In genomic region chr22:20980523-20980922, GRCh38 we compare ENCODE assay signal across 18 cellular contexts. TPM values are rescaled to one million over a fixed set of nuclear protein-coding genes. Genes with fewer than 3 reads are reported as not detected.
DNase-seq lines count a peak whose midpoint lies in the region; ATAC-seq and TF ChIP-seq lines count a peak whose summit lies in the region.
"Had no signal": no experiment of that assay in that cellular context is flagged by ENCODE, and none has a peak within 500 bp of the region (broad histone marks: within the 10 kb centered on the region; RNA-seq: fewer than 3 reads in every experiment).

No MANE protein-coding gene starts in this region.

- H3K9me3 Mint-ChIP-seq in activated CD8-positive, alpha-beta memory T cell treated with anti-CD3 and anti-CD28 coated beads, Interleukin-2, amount 10 ng/mL, durations not matched to agents 7 days and 5 days (ENCODE audit: low read depth), result peaks cover 4% of the 10 kb centered on the region
- peaks cover 14% of the 10 kb centered on the region for H3K9me3 Mint-ChIP-seq in endodermal cell

- H3K27me3 Mint-ChIP-seq in activated CD8-positive, alpha-beta memory T cell treated with anti-CD3 and anti-CD28 coated beads, Interleukin-2, amount 10 ng/mL, durations not matched to agents 7 days and 5 days, result no peaks in the 10 kb centered on the region
- peaks cover 44% of the 10 kb centered on the region for H3K27me3 Mint-ChIP-seq in endodermal cell (ENCODE audit: insufficient read depth)

- H3K27ac ChIP-seq in OCI-LY7 (ENCODE audit: low read depth, low read length, poor library complexity, severe bottlenecking), result no peak overlapping the region
- no peak overlapping the region for H3K27ac ChIP-seq in endodermal cell (ENCODE audit: low read depth, low read length)
- peak overlapping the region; percentile 87 to 93 (median 90) for H3K27ac ChIP-seq in sigmoid colon

- H3K79me2 ChIP-seq in OCI-LY7 (ENCODE audit: insufficient read depth, low read depth, low read length), result peaks cover 10% of the 10 kb centered on the region

- 91 to 97% methylated on average over 4 of the region's 4 CpGs for WGBS in endodermal cell (ENCODE audit: insufficient coverage in 1 of 2, insufficient read length in 1 of 2), 2 experiments
- 87 to 89% methylated on average over 4 of the region's 4 CpGs for WGBS in sigmoid colon, 2 donors

- H3K9me2 ChIP-seq in OCI-LY7 (ENCODE audit: insufficient read depth, low read length), result no peaks in the 10 kb centered on the region

- H3K9ac ChIP-seq in endodermal cell (ENCODE audit: extremely low read depth, low read length, poor library complexity, severe bottlenecking), result no peak overlapping the region

- CTCF ChIA-PET in activated CD8-positive, alpha-beta memory T cell treated with anti-CD3 and anti-CD28 coated beads, Interleukin-2, amount 10 ng/mL, durations not matched to agents 7 days and 5 days (lab: Charles Lee), result no interaction called here
- CTCF ChIA-PET in OCI-LY7 (lab: Charles Lee; ENCODE audit: unreplicated experiment), result no interaction called here

- H3K4me3 Mint-ChIP-seq in activated CD8-positive, alpha-beta memory T cell treated with anti-CD3 and anti-CD28 coated beads, Interleukin-2, amount 10 ng/mL, durations not matched to agents 7 days and 5 days, result no peak overlapping the region
- H3K4me3 Mint-ChIP-seq in endodermal cell, result peak overlapping the region; percentile 92

- H3K4me1 ChIP-seq in OCI-LY7 (ENCODE audit: insufficient read depth, low read length, poor library complexity, severe bottlenecking) (peaks cover 19% of the 10 kb centered on the region), endodermal cell (ENCODE audit: control insufficient read depth, insufficient read depth, low read length) (no peaks in the 10 kb centered on the region), sigmoid colon (peaks cover 0 to 46% (median 43%) of the 10 kb centered on the region in 4 donors)

- intact Hi-C loops in OCI-LY7 (cut with micrococcal nuclease; ENCODE audit: unreplicated experiment), result loop anchor here (10.0 kb wide), 1 partner anchor 66 kb away; the partner anchor contains the start of gene CRKL
- intact Hi-C loops in sigmoid colon (cut with DNase I), result no loop called here

- H3K36me3 Mint-ChIP-seq in activated CD8-positive, alpha-beta memory T cell treated with anti-CD3 and anti-CD28 coated beads, Interleukin-2, amount 10 ng/mL, durations not matched to agents 7 days and 5 days, result no peaks in the 10 kb centered on the region
- peaks cover 4% of the 10 kb centered on the region for H3K36me3 Mint-ChIP-seq in endodermal cell (ENCODE audit: low read depth)

- no peak overlapping the region for H2AFZ ChIP-seq in OCI-LY7 (ENCODE audit: low read length)

- no peaks in the 10 kb centered on the region for H3K9me3 ChIP-seq in OCI-LY7 (ENCODE audit: low read length)
- H3K9me3 ChIP-seq in endodermal cell (ENCODE audit: control insufficient read depth, low read length), result peaks cover 11% of the 10 kb centered on the region
- H3K9me3 ChIP-seq in sigmoid colon, result no peaks in the 10 kb centered on the region
- H3K9me3 ChIP-seq: thyroid gland had no signal

- no peaks in the 10 kb centered on the region for H4K20me1 ChIP-seq in OCI-LY7 (ENCODE audit: insufficient read depth, low read length)

- H3K4me2 ChIP-seq in OCI-LY7 (ENCODE audit: low read length), result peak overlapping the region; percentile 95; the same call in 1 of the 2 replicates

- H3K27me3 ChIP-seq in endodermal cell (ENCODE audit: control insufficient read depth, insufficient read depth, low read length, poor library complexity, severe bottlenecking) (peaks cover 22% of the 10 kb centered on the region), sigmoid colon (no peaks in the 10 kb centered on the region)
- H3K27me3 ChIP-seq: thyroid gland had no signal

- peak overlapping the region; percentile 33 for H3K27ac Mint-ChIP-seq in activated CD8-positive, alpha-beta memory T cell treated with anti-CD3 and anti-CD28 coated beads, Interleukin-2, amount 10 ng/mL, durations not matched to agents 7 days and 5 days
- no peak overlapping the region for H3K27ac Mint-ChIP-seq in endodermal cell

- TF ChIP-seq CTCF in OCI-LY7 (conservative IDR thresholded peaks at IDR 0.05; ENCODE audit: low read length) (no peak), endodermal cell (conservative IDR thresholded peaks at IDR 0.05) (no peak), sigmoid colon (IDR thresholded peaks at IDR 0.05) (no peak)

- H3K4me3 ChIP-seq in OCI-LY7 (ENCODE audit: low read depth, low read length, poor library complexity, severe bottlenecking), result no peak overlapping the region
- no peak overlapping the region for H3K4me3 ChIP-seq in endodermal cell (ENCODE audit: low read length)
- no peak overlapping the region for H3K4me3 ChIP-seq in sigmoid colon

- no TSS peak for BruUV-seq in OCI-LY7 (replicated peaks; lab: Mats Ljungman, UMichigan)

- H3K36me3 ChIP-seq in OCI-LY7 (ENCODE audit: insufficient read depth, low read length) (peaks cover 14% of the 10 kb centered on the region), endodermal cell (ENCODE audit: control insufficient read depth, insufficient read depth, low read length) (peaks cover 11% of the 10 kb centered on the region), sigmoid colon (peaks cover 0 to 19% (median 1%) of the 10 kb centered on the region in 4 donors)
- H3K36me3 ChIP-seq: thyroid gland had no signal

- H3K4me1 Mint-ChIP-seq in activated CD8-positive, alpha-beta memory T cell treated with anti-CD3 and anti-CD28 coated beads, Interleukin-2, amount 10 ng/mL, durations not matched to agents 7 days and 5 days, result peaks cover 36% of the 10 kb centered on the region
- H3K4me1 Mint-ChIP-seq in endodermal cell, result peaks cover 27% of the 10 kb centered on the region

- POLR2A ChIA-PET in OCI-LY7 (lab: Charles Lee), result no interaction called here

- no peak for DNase-seq in activated CD8-positive, alpha-beta memory T cell treated with anti-CD3 and anti-CD28 coated beads, Interleukin-2, amount 10 ng/mL, durations not matched to agents 7 days and 5 days
- DNase-seq in activated CD8-positive, alpha-beta memory T cell treated with anti-CD3 and anti-CD28 coated beads, Interleukin-2, amount 50 U/mL, for 4 hours, result no peak
- DNase-seq in OCI-LY7 (ENCODE audit: low spot score) (no peak), endodermal cell (no peak), sigmoid colon (no peak), NCI-H510A treated with DMSO at 0.1 percent for 48 hours (lab: John Stamatoyannopoulos, UW) (no peak)
- DNase-seq: anterior cingulate cortex, dermis blood vessel endothelial cell, HFFc6, hypothalamus, lower lobe of right lung, NCI-H2081, NCI-H774, Right ventricle myocardium superior, thyroid gland had no signal

- TF ChIP-seq POLR2A in sigmoid colon (IDR thresholded peaks at IDR 0.05), result no peak

- no peak for ATAC-seq in activated CD8-positive, alpha-beta memory T cell treated with anti-CD3 and anti-CD28 coated beads, Interleukin-2, amount 10 ng/mL, durations not matched to agents 7 days and 5 days
- ATAC-seq in GM18519 (IDR thresholded peaks at IDR 0.05; ENCODE audit: low FRiP score, unreplicated experiment), result no peak
- no peak for ATAC-seq in GM18858 (IDR thresholded peaks at IDR 0.05; ENCODE audit: unreplicated experiment)
- ATAC-seq: lower lobe of right lung had no signal

- no peak for TF ChIP-seq EP300 in sigmoid colon (IDR thresholded peaks at IDR 0.05)

RNA-seq across cellular contexts. Expression of gene LZTR1, which starts 1.6 kb away (rescaled TPM):
- 10 to 100 TPM; 69.3 to 78.0 TPM for total RNA-seq in activated CD8-positive, alpha-beta memory T cell treated with anti-CD3 and anti-CD28 coated beads, Interleukin-2, amount 10 ng/mL, durations not matched to agents 7 days and 5 days
- 46.8 and 48.3 TPM in 2 replicates for total RNA-seq in OCI-LY7 (2014; rRNA removed; shearing (Covaris generic))
- total RNA-seq in OCI-LY7 (2022) (54.9 and 61.8 TPM in 2 replicates), endodermal cell (10 to 100 TPM; 56.5 to 73.2 TPM), sigmoid colon (10 to 100 TPM; 30.8 to 50.4 (median 35.8) TPM)
- 38.3 TPM for polyA plus RNA-seq in endodermal cell (2013, experiment 1 of 2)
- polyA plus RNA-seq in endodermal cell (2013, experiment 2 of 2), result 33.0 TPM
- polyA plus RNA-seq in sigmoid colon, result 10 to 100 TPM; 10.2 to 40.5 (median 12.5) TPM

RNA-seq across cellular contexts. Expression of gene AIFM3, which starts 13.5 kb away (rescaled TPM):
- under 1 TPM; 0.66 to 0.67 TPM for total RNA-seq in activated CD8-positive, alpha-beta memory T cell treated with anti-CD3 and anti-CD28 coated beads, Interleukin-2, amount 10 ng/mL, durations not matched to agents 7 days and 5 days
- 0.47 TPM in 1 of 2 replicates, not detected in the other for total RNA-seq in OCI-LY7 (2014; rRNA removed; shearing (Covaris generic))
- total RNA-seq in OCI-LY7 (2022), result not detected in 2 replicates
- 1 to 10 TPM; 1.8 to 2.7 TPM for total RNA-seq in endodermal cell
- 0.43 TPM for polyA plus RNA-seq in endodermal cell (2013, experiment 1 of 2)
- polyA plus RNA-seq in endodermal cell (2013, experiment 2 of 2), result 0.70 TPM
- total RNA-seq in sigmoid colon, result 1 to 10 TPM in 3 of 4 donors, under 1 TPM in 1; 0.66 to 1.9 (median 1.3) TPM
- polyA plus RNA-seq in sigmoid colon, result 100 to 1,000 TPM in 1 of 3 donors, 10 to 100 TPM in 2; 72.6 to 105 (median 91.3) TPM

RNA-seq across cellular contexts. Expression of gene THAP7, which starts 21.4 kb away (rescaled TPM):
- 10 to 100 TPM; 25.9 to 28.7 TPM for total RNA-seq in activated CD8-positive, alpha-beta memory T cell treated with anti-CD3 and anti-CD28 coated beads, Interleukin-2, amount 10 ng/mL, durations not matched to agents 7 days and 5 days
- 60.4 and 73.0 TPM in 2 replicates for total RNA-seq in OCI-LY7 (2014; rRNA removed; shearing (Covaris generic))
- 35.8 and 36.3 TPM in 2 replicates for total RNA-seq in OCI-LY7 (2022)
- total RNA-seq in endodermal cell, result 10 to 100 TPM; 16.6 to 19.6 TPM
- 21.8 TPM for polyA plus RNA-seq in endodermal cell (2013, experiment 1 of 2)
- 21.4 TPM for polyA plus RNA-seq in endodermal cell (2013, experiment 2 of 2)
- total RNA-seq in sigmoid colon, result 10 to 100 TPM; 39.2 to 59.4 (median 45.4) TPM
- 10 to 100 TPM; 19.9 to 32.0 (median 22.2) TPM for polyA plus RNA-seq in sigmoid colon

RNA-seq across cellular contexts. Expression of gene P2RX6, which starts 34.4 kb away (rescaled TPM):
- under 1 TPM; 0.32 to 0.42 TPM for total RNA-seq in activated CD8-positive, alpha-beta memory T cell treated with anti-CD3 and anti-CD28 coated beads, Interleukin-2, amount 10 ng/mL, durations not matched to agents 7 days and 5 days
- 0.06 TPM in 1 of 2 replicates, not detected in the other for total RNA-seq in OCI-LY7 (2014; rRNA removed; shearing (Covaris generic))
- total RNA-seq in OCI-LY7 (2022) (0.30 and 0.32 TPM in 2 replicates), endodermal cell (1 to 10 TPM in 1 of 2 donors, under 1 TPM in 1; 0.73 to 1.9 TPM), sigmoid colon (1 to 10 TPM; 1.1 to 2.0 (median 1.3) TPM)
- polyA plus RNA-seq in endodermal cell (2013, experiment 1 of 2), result 1.4 TPM
- 1.3 TPM for polyA plus RNA-seq in endodermal cell (2013, experiment 2 of 2)
- under 1 TPM in 2 of 3 donors, not detected in 1; under 0.01 to 0.77 TPM for polyA plus RNA-seq in sigmoid colon

RNA-seq across cellular contexts. Expression of gene SLC7A4, which starts 51.8 kb away (rescaled TPM):
- under 1 TPM; 0.16 to 0.53 TPM for total RNA-seq in activated CD8-positive, alpha-beta memory T cell treated with anti-CD3 and anti-CD28 coated beads, Interleukin-2, amount 10 ng/mL, durations not matched to agents 7 days and 5 days
- not detected in 2 replicates for total RNA-seq in OCI-LY7 (2014; rRNA removed; shearing (Covaris generic))
- not detected in 2 replicates for total RNA-seq in OCI-LY7 (2022)
- total RNA-seq in endodermal cell, result under 1 TPM; 0.33 to 0.49 TPM
- 0.61 TPM for polyA plus RNA-seq in endodermal cell (2013, experiment 1 of 2)
- 0.50 TPM for polyA plus RNA-seq in endodermal cell (2013, experiment 2 of 2)
- total RNA-seq in sigmoid colon, result under 1 TPM in 3 of 4 donors, not detected in 1; 0.16 to 0.71 (median 0.41) TPM
- polyA plus RNA-seq in sigmoid colon, result 1 to 10 TPM in 2 of 3 donors, under 1 TPM in 1; 0.46 to 2.6 (median 1.2) TPM
- total RNA-seq: dermis blood vessel endothelial cell, M059J had no signal

Comparison
In these comparisons a context has a peak if more than half of its experiments do, and no peak if none do; other contexts are left out.
1. H3K27ac ChIP-seq: peak in sigmoid colon (4 of 4); none in OCI-LY7 (single experiment) and endodermal cell (single experiment).